ENCODE assay signal across 13 cellular contexts in genomic region chr3:50192124-50192523, GRCh38. TPM values are rescaled to one million over a fixed set of nuclear protein-coding genes. Genes with fewer than 3 reads are reported as not detected.
"Had no signal": no experiment of that assay in that cellular context is flagged by ENCODE, and none has a peak within 500 bp of the region (broad histone marks: within the 10 kb centered on the region; RNA-seq: fewer than 3 reads in every experiment).

No MANE protein-coding gene starts in this region.

- H3K4me2 ChIP-seq: KMS-11 had no signal

- H3K27me3 ChIP-seq: SJCRH30 had no signal

- FAIRE-seq: RCC 7860 had no signal

- DNase-seq: NCI-H1436, NCI-H2029, NCI-H2081 treated with DMSO at 0.1 percent for 48 hours, NCI-H2171, NCI-H226, NCI-H524 treated with DMSO at 0.1 percent for 48 hours had no signal

- H3K9me3 ChIP-seq: SJCRH30 had no signal

- H3K9ac ChIP-seq: KMS-11 had no signal

- H3K4me3 ChIP-seq: K562, SJCRH30 had no signal

- H3K36me3 ChIP-seq: SJCRH30 had no signal

- H3K27ac ChIP-seq: KMS-11, SJCRH30 had no signal

RNA-seq across cellular contexts. Expression of gene GNAT1, which starts 0.7 kb away (rescaled TPM):
- total RNA-seq: IMR-90, K562, M059J had no signal
- polyA plus RNA-seq: IMR-90, K562 had no signal

RNA-seq across cellular contexts. Expression of gene SLC38A3, which starts 12.9 kb away (rescaled TPM):
- total RNA-seq: HT-29 had no signal
